ENCODE assay signal across 24 cellular contexts in the genomic region with DNA sequence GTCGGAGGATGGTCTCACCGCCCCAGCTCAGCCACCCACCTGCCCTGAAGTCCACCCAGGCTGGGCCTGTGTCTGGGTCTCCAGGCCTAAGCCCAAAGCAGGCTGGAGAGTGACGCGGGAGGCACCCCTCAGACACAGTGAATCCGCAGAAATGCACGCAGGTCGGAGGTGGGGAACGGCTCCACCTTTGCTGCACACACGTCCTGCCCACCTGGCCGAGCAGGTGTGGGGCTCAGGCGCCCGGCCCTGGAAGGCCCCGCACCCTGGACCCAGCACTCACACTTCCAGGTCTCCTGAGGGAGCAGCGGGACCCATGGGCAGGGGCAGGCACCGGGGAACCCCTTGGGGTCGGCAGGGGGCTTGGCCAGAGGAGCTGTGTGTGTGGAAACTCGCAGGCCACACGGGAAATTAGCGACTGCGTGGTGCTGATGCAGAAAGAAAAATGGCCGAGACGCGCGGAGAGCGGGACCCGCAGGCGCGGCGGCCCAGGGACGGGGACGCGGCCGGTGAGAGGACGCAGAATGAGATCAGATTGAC. TPM values are rescaled to one million over a fixed set of nuclear protein-coding genes. Genes with fewer than 3 reads are reported as not detected.
DNase-seq lines count a peak whose midpoint lies in the region; ATAC-seq and TF ChIP-seq lines count a peak whose summit lies in the region.
"Had no signal": no experiment of that assay in that cellular context is flagged by ENCODE, and none has a peak within 500 bp of the region (broad histone marks: within the 10 kb centered on the region; RNA-seq: fewer than 3 reads in every experiment).

No MANE protein-coding gene starts in this region.

- no peak overlapping the region for H3K4me3 Mint-ChIP-seq in activated naive CD8-positive, alpha-beta T cell treated with anti-CD3 and anti-CD28 coated beads, Interleukin-2, amount 50 U/mL, for 24 hours
- H3K4me3 Mint-ChIP-seq in activated naive CD8-positive, alpha-beta T cell treated with anti-CD3 and anti-CD28 coated beads for 36 hours: no peak overlapping the region
- peak overlapping the region in 1 of 2 donors; percentile 68 for H3K4me3 Mint-ChIP-seq in stimulated activated naive B cell treated with anti-CD40 and anti-IgM and Interleukin-4, amounts not matched to agents 10 μg/mL and 1 μg/mL and 100 μg/mL, for 72 hours
- H3K4me3 Mint-ChIP-seq: activated naive CD4-positive, alpha-beta T cell treated with anti-CD3 and anti-CD28 coated beads, Interleukin-2, amount 10 ng/mL, durations not matched to agents 7 days and 5 days; activated T-cell treated with anti-CD3 and anti-CD28 coated beads, Interleukin-2, amount 50 U/mL, for 72 hours; stimulated activated naive CD8-positive, alpha-beta T cell treated with anti-CD3 and anti-CD28 coated beads, Interleukin-15, Interleukin-2, amounts not matched to agents 100 ng/mL and 50 ng/mL, for 24 hours; type B pancreatic cell had no signal

- H3K36me3 Mint-ChIP-seq in activated naive CD8-positive, alpha-beta T cell treated with anti-CD3 and anti-CD28 coated beads, Interleukin-2, amount 50 U/mL, for 24 hours (ENCODE audit: low read depth): peaks cover 5% of the 10 kb centered on the region
- peaks cover 9% of the 10 kb centered on the region for H3K36me3 Mint-ChIP-seq in activated naive CD8-positive, alpha-beta T cell treated with anti-CD3 and anti-CD28 coated beads for 36 hours
- H3K36me3 Mint-ChIP-seq in stimulated activated naive B cell treated with anti-CD40 and anti-IgM and Interleukin-4, amounts not matched to agents 10 μg/mL and 1 μg/mL and 100 μg/mL, for 72 hours: peaks cover 20 to 28% of the 10 kb centered on the region in 2 donors
- H3K36me3 Mint-ChIP-seq: type B pancreatic cell had no signal

- H3K27me3 Mint-ChIP-seq in activated naive CD8-positive, alpha-beta T cell treated with anti-CD3 and anti-CD28 coated beads, Interleukin-2, amount 50 U/mL, for 24 hours: no peaks in the 10 kb centered on the region
- H3K27me3 Mint-ChIP-seq in activated naive CD8-positive, alpha-beta T cell treated with anti-CD3 and anti-CD28 coated beads for 36 hours: no peaks in the 10 kb centered on the region
- H3K27me3 Mint-ChIP-seq in stimulated activated naive B cell treated with anti-CD40 and anti-IgM and Interleukin-4, amounts not matched to agents 10 μg/mL and 1 μg/mL and 100 μg/mL, for 72 hours: no peaks in the 10 kb centered on the region
- H3K27me3 Mint-ChIP-seq: activated naive CD4-positive, alpha-beta T cell treated with anti-CD3 and anti-CD28 coated beads, Interleukin-2, amount 10 ng/mL, durations not matched to agents 7 days and 5 days; stimulated activated naive CD8-positive, alpha-beta T cell treated with anti-CD3 and anti-CD28 coated beads, Interleukin-15, Interleukin-2, amounts not matched to agents 100 ng/mL and 50 ng/mL, for 24 hours; type B pancreatic cell had no signal

- no peak overlapping the region for H3K27ac Mint-ChIP-seq in activated naive CD8-positive, alpha-beta T cell treated with anti-CD3 and anti-CD28 coated beads, Interleukin-2, amount 50 U/mL, for 24 hours
- H3K27ac Mint-ChIP-seq in activated naive CD8-positive, alpha-beta T cell treated with anti-CD3 and anti-CD28 coated beads for 36 hours: no peak overlapping the region
- H3K27ac Mint-ChIP-seq in stimulated activated naive B cell treated with anti-CD40 and anti-IgM and Interleukin-4, amounts not matched to agents 10 μg/mL and 1 μg/mL and 100 μg/mL, for 72 hours: peak overlapping the region; percentile 69
- H3K27ac Mint-ChIP-seq: activated naive CD4-positive, alpha-beta T cell treated with anti-CD3 and anti-CD28 coated beads, Interleukin-2, amount 10 ng/mL, durations not matched to agents 7 days and 5 days; activated T-cell treated with anti-CD3 and anti-CD28 coated beads, Interleukin-2, amount 50 U/mL, for 72 hours; type B pancreatic cell had no signal

- peak; percentile 3 for ATAC-seq in activated naive CD8-positive, alpha-beta T cell treated with anti-CD3 and anti-CD28 coated beads, Interleukin-2, amount 50 U/mL, for 24 hours
- no peak for ATAC-seq in left lung
- ATAC-seq in stimulated activated naive B cell treated with anti-CD40 and anti-IgM and Interleukin-4, amounts not matched to agents 10 μg/mL and 1 μg/mL and 100 μg/mL, for 72 hours (replicated peaks): peak in 1 of 2 donors; percentile 6
- no peak for ATAC-seq in HG02588 (IDR thresholded peaks at IDR 0.05; ENCODE audit: unreplicated experiment)
- ATAC-seq: activated T-cell treated with anti-CD3 and anti-CD28 coated beads, Interleukin-2, amount 50 U/mL, for 72 hours had no signal

- WGBS in esophagus squamous epithelium, 2 donors: 94% methylated on average over 20 of the region's 34 CpGs

- H3K27ac ChIP-seq in WERI-Rb-1: peak overlapping the region; percentile 21; the same call in 1 of the 2 replicates
- H3K27ac ChIP-seq in left lung: peak overlapping the region; percentile 2 to 77
- no peak overlapping the region for H3K27ac ChIP-seq in esophagus squamous epithelium
- H3K27ac ChIP-seq: hepatocyte had no signal

- DNase-seq in activated naive CD8-positive, alpha-beta T cell treated with anti-CD3 and anti-CD28 coated beads, Interleukin-2, amount 50 U/mL, for 24 hours: no peak
- DNase-seq in activated naive CD8-positive, alpha-beta T cell treated with anti-CD3 and anti-CD28 coated beads for 36 hours: no peak
- DNase-seq in WERI-Rb-1 (no peak), left lung (no peak), esophagus squamous epithelium (lab: John Stamatoyannopoulos, UW) (no peak), COR-L47 (lab: John Stamatoyannopoulos, UW) (no peak)
- no peak for DNase-seq in stimulated activated naive B cell treated with anti-CD40 and anti-IgM and Interleukin-4, amounts not matched to agents 10 μg/mL and 1 μg/mL and 100 μg/mL, for 72 hours
- DNase-seq: activated CD4-positive, alpha-beta T cell treated with anti-CD3 and anti-CD28 coated beads for 1 hour; activated CD8-positive, alpha-beta memory T cell treated with anti-CD3 and anti-CD28 coated beads for 24 hours; activated naive CD4-positive, alpha-beta T cell treated with anti-CD3 and anti-CD28 coated beads, Interleukin-2, amount 10 ng/mL, durations not matched to agents 7 days and 5 days; activated T-cell treated with anti-CD3 and anti-CD28 coated beads, Interleukin-2, amount 50 U/mL, for 72 hours; foreskin melanocyte; NCI-H1048; NCI-H1930; NCI-H2227 treated with DMSO at 0.1 percent for 48 hours; NCI-H774; SHP77 treated with DMSO at 0.1 percent for 48 hours; small intestine; stimulated activated CD4-positive, alpha-beta T cell treated with anti-CD3 and anti-CD28 coated beads, Interleukin-4, amount 100 ng/mL, for 1 hour had no signal

- no peaks in the 10 kb centered on the region for H3K9me3 Mint-ChIP-seq in activated naive CD8-positive, alpha-beta T cell treated with anti-CD3 and anti-CD28 coated beads, Interleukin-2, amount 50 U/mL, for 24 hours
- H3K9me3 Mint-ChIP-seq in activated naive CD8-positive, alpha-beta T cell treated with anti-CD3 and anti-CD28 coated beads for 36 hours: no peaks in the 10 kb centered on the region
- H3K9me3 Mint-ChIP-seq in stimulated activated naive B cell treated with anti-CD40 and anti-IgM and Interleukin-4, amounts not matched to agents 10 μg/mL and 1 μg/mL and 100 μg/mL, for 72 hours: no peaks in the 10 kb centered on the region
- H3K9me3 Mint-ChIP-seq: activated naive CD4-positive, alpha-beta T cell treated with anti-CD3 and anti-CD28 coated beads, Interleukin-2, amount 10 ng/mL, durations not matched to agents 7 days and 5 days; activated T-cell treated with anti-CD3 and anti-CD28 coated beads, Interleukin-2, amount 50 U/mL, for 72 hours; stimulated activated naive CD8-positive, alpha-beta T cell treated with anti-CD3 and anti-CD28 coated beads, Interleukin-15, Interleukin-2, amounts not matched to agents 100 ng/mL and 50 ng/mL, for 24 hours; type B pancreatic cell had no signal

- H3K4me3 ChIP-seq in WERI-Rb-1 (ENCODE audit: low read depth, low read length) (no peak overlapping the region), left lung (no peak overlapping the region), esophagus squamous epithelium (no peak overlapping the region)
- H3K4me3 ChIP-seq: ascending aorta, hepatocyte had no signal

- peaks cover 2% of the 10 kb centered on the region for H3K4me1 Mint-ChIP-seq in activated naive CD8-positive, alpha-beta T cell treated with anti-CD3 and anti-CD28 coated beads, Interleukin-2, amount 50 U/mL, for 24 hours
- no peaks in the 10 kb centered on the region for H3K4me1 Mint-ChIP-seq in activated naive CD8-positive, alpha-beta T cell treated with anti-CD3 and anti-CD28 coated beads for 36 hours
- peaks cover 28 to 61% of the 10 kb centered on the region in 2 donors for H3K4me1 Mint-ChIP-seq in stimulated activated naive B cell treated with anti-CD40 and anti-IgM and Interleukin-4, amounts not matched to agents 10 μg/mL and 1 μg/mL and 100 μg/mL, for 72 hours

- H3K9me3 ChIP-seq in WERI-Rb-1 (ENCODE audit: severe bottlenecking) (no peaks in the 10 kb centered on the region), left lung (no peaks in the 10 kb centered on the region), esophagus squamous epithelium (no peaks in the 10 kb centered on the region)
- H3K9me3 ChIP-seq: ascending aorta had no signal

- H3K27me3 ChIP-seq in WERI-Rb-1 (ENCODE audit: insufficient read depth, low read depth, severe bottlenecking): no peaks in the 10 kb centered on the region
- H3K27me3 ChIP-seq in left lung: no peaks in the 10 kb centered on the region
- no peaks in the 10 kb centered on the region for H3K27me3 ChIP-seq in esophagus squamous epithelium
- H3K27me3 ChIP-seq: ascending aorta, hepatocyte had no signal

- intact Hi-C loops in left lung (cut with DNase I): no loop called here
- intact Hi-C loops in esophagus squamous epithelium (cut with DNase I): no loop called here

- H3K36me3 ChIP-seq in WERI-Rb-1 (peaks cover 72% of the 10 kb centered on the region), left lung (peaks cover 0 to 74% of the 10 kb centered on the region in 2 donors), esophagus squamous epithelium (peaks cover 6 to 86% (median 21%) of the 10 kb centered on the region in 3 donors)

- TF ChIP-seq POLR2A in esophagus squamous epithelium (IDR thresholded peaks at IDR 0.05): no peak

- TF ChIP-seq CTCF in WERI-Rb-1 (IDR thresholded peaks at IDR 0.05; ENCODE audit: low read depth, low read length) (no peak), left lung (IDR thresholded peaks at IDR 0.05) (no peak), esophagus squamous epithelium (IDR thresholded peaks at IDR 0.05) (no peak)

- H3K4me1 ChIP-seq in left lung: peaks cover 0 to 27% of the 10 kb centered on the region in 2 donors
- peaks cover 0 to 47% (median 16%) of the 10 kb centered on the region in 3 donors for H3K4me1 ChIP-seq in esophagus squamous epithelium
- H3K4me1 ChIP-seq: ascending aorta had no signal

RNA-seq across cellular contexts. Expression of gene CYBC1, which starts 10.7 kb away (rescaled TPM):
- total RNA-seq in activated naive CD8-positive, alpha-beta T cell treated with anti-CD3 and anti-CD28 coated beads for 36 hours: 100 to 1,000 TPM; 156 to 163 TPM
- total RNA-seq in left lung (100 to 1,000 TPM in 1 of 2 donors, 10 to 100 TPM in 1; 90.2 to 116 TPM), esophagus squamous epithelium (10 to 100 TPM; 31.7 to 74.3 (median 51.1) TPM)

RNA-seq across cellular contexts. Expression of gene NARF, which starts 18.6 kb away (rescaled TPM):
- 10 to 100 TPM; 49.9 to 51.3 TPM for total RNA-seq in activated naive CD8-positive, alpha-beta T cell treated with anti-CD3 and anti-CD28 coated beads for 36 hours
- 10 to 100 TPM; 38.9 to 52.4 TPM for total RNA-seq in left lung
- 10 to 100 TPM; 33.2 to 47.5 (median 40.2) TPM for total RNA-seq in esophagus squamous epithelium

RNA-seq across cellular contexts. Expression of gene OGFOD3, which starts 21.5 kb away (rescaled TPM):
- total RNA-seq in activated naive CD8-positive, alpha-beta T cell treated with anti-CD3 and anti-CD28 coated beads for 36 hours: 10 to 100 TPM; 18.4 to 21.5 TPM
- 10 to 100 TPM; 31.0 to 37.9 TPM for total RNA-seq in left lung
- total RNA-seq in esophagus squamous epithelium: 10 to 100 TPM; 11.9 to 26.7 (median 19.4) TPM

RNA-seq across cellular contexts. Expression of gene HEXD, which starts 21.8 kb away (rescaled TPM):
- total RNA-seq in activated naive CD8-positive, alpha-beta T cell treated with anti-CD3 and anti-CD28 coated beads for 36 hours: 10 to 100 TPM; 17.3 to 20.3 TPM
- total RNA-seq in left lung (10 to 100 TPM; 28.6 to 34.7 TPM), esophagus squamous epithelium (10 to 100 TPM; 10.6 to 42.0 (median 12.9) TPM)

Comparison
In these comparisons a context has a peak if more than half of its experiments do, and no peak if none do; other contexts are left out.
1. H3K27ac ChIP-seq: peak in WERI-Rb-1 (single experiment) and left lung (2 of 2); none in esophagus squamous epithelium (0 of 4).